Comparison of ENCODE assay signal across 1 cellular context in the genomic region with DNA sequence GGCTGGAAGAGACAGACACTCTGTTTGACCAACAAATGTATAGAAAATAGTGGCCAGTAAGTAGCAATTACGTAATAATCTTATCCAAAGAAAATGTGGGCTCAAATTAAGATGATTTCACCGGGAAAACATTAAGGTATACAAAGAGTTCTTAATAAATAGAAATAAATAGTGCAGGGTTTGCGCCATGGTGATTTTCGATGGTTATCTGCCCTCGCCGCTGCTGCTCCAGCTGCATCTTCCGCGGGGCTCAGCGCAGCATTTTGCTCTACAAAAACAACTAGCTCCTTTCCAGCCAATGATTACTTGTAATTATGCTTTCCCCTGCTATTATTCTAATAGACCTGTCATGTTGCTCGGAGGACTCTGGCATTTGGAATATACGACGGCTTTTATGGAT.
TF ChIP-seq lines count a peak whose summit lies in the region.

No MANE protein-coding gene starts in this region.

TF ChIP-seq in SK-N-SH treated with all-trans-retinoic acid at 6 μM for 48 hours, 23 proteins besides CTCF, POLR2A, EP300 and RAD21 (continued from another document):
- TF ChIP-seq, protein P1, sequence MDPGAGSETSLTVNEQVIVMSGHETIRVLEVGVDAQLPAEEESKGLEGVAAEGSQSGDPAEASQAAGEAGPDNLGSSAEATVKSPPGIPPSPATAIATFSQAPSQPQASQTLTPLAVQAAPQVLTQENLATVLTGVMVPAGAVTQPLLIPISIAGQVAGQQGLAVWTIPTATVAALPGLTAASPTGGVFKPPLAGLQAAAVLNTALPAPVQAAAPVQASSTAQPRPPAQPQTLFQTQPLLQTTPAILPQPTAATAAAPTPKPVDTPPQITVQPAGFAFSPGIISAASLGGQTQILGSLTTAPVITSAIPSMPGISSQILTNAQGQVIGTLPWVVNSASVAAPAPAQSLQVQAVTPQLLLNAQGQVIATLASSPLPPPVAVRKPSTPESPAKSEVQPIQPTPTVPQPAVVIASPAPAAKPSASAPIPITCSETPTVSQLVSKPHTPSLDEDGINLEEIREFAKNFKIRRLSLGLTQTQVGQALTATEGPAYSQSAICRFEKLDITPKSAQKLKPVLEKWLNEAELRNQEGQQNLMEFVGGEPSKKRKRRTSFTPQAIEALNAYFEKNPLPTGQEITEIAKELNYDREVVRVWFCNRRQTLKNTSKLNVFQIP (CRISPR knock-in tag; IDR thresholded peaks at IDR 0.05; ENCODE audit: borderline replicate concordance, low read depth) = no peak
- TF ChIP-seq SNAI2 (CRISPR knock-in tag; IDR thresholded peaks at IDR 0.05) = no peak
- TF ChIP-seq ZFP3 (CRISPR knock-in tag; IDR thresholded peaks at IDR 0.05) = no peak
- TF ChIP-seq TCF4 (CRISPR knock-in tag; IDR thresholded peaks at IDR 0.05; ENCODE audit: borderline replicate concordance) = no peak
